7 cellular contexts compared by ENCODE assay signal in the genomic region with DNA sequence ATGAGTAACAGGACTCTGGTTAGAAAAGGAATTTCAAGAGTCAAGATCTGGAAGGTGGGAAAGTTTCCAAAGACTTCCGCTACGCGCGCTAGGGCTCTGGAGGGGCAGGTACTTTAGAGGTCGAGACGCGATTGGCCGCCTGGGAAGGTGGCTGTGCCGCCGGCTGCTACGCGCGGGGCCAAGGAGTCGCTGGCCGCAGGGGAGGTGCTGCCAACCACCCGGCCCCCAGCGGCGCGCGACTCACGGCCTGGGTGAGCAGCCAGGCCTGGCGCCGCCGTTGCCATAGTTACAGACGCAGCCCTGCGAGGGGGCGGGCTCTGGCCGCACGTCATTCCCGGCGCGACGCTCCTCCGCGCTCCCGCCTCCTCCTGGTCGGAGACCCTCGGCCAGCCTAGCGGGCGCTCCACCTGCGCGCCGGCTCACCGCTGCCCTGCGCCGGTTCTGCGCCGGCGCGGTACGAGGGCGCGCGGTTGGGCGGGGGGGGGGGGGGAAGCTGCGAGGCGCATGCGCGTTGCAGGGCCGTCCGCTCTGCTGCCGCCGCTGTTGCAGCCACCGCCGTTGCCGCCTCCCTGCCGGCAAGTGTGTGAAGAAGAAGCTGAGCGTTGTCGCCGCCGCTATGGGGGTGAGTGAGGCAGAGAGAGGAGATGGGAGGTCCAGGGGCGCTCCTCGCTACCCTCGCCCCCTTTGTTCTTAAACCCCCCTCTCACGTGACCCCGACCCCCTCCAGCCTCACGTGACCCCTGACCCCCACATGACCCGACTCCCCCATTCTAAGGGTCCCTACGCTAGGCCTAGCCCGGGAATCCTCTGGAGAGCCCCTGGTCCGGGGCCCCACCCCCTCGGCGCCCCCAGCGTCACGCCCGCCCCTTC. TPM values are rescaled to one million over a fixed set of nuclear protein-coding genes. Genes with fewer than 3 reads are reported as not detected.
DNase-seq lines count a peak whose midpoint lies in the region; ATAC-seq lines count a peak whose summit lies in the region.

NAA40 (plus strand) TSS at position 522 of the 870 bp plus-strand sequence; CDS start at position 617, 95 bp downstream.

- intact Hi-C loops in sciatic nerve (cut with DNase I) = no loop called here

- DNase-seq in NCI-H2081 (lab: John Stamatoyannopoulos, UW) (peak; percentile 95 to 96), T-helper 9 cell (peak; percentile 88), astrocyte of the hippocampus (ENCODE audit: low read depth, low spot score) (peak; percentile 99), hippocampal formation (lab: John Stamatoyannopoulos, UW) (peak; percentile 80 to 88), sciatic nerve (ENCODE audit: low spot score) (peak; percentile 92)

- ATAC-seq in GM18517 (IDR thresholded peaks at IDR 0.05; ENCODE audit: unreplicated experiment) (peak; percentile 88), HG03039 (IDR thresholded peaks at IDR 0.05; ENCODE audit: unreplicated experiment) (peak; percentile 87), sciatic nerve (peak; percentile 96)

RNA-seq across cellular contexts. Expression of gene NAA40, which starts in this region (rescaled TPM):
- 14.5 TPM for total RNA-seq in sciatic nerve

Comparison
In these comparisons a context has a peak if more than half of its experiments do, and no peak if none do; other contexts are left out.
1. Peak in every context shown above with its lines: DNase-seq and ATAC-seq.